ENCODE assay signal across 2 cellular contexts in the genomic region with DNA sequence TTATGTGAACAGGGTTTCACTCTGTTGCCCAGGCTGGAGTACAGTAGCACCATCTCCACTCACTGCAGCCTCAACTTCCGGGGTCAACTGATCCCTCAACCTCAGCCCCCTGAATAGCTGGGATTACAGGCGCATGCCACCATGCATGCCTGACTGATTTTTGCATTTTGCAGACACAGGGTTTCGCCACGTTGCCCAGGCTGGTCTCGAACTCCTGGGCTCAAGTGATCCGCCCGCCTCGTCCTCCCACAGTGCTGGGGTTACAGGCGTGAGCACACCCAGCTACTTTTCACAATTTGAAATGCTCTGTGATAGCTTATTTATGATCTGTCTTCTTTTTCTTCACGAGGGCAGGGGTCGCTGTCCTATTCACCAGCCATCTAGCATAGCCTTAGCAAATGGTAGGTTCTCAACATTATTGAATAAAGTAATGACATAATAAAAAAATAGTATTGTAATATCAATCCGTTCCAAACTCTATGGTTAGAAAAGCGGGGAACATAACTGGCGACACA.
TF ChIP-seq lines count a peak whose summit lies in the region.

No MANE protein-coding gene starts in this region.

TF ChIP-seq in endothelial cell of umbilical vein, 7 proteins besides CTCF, POLR2A, EP300 and RAD21 (continued from another document):
- TF ChIP-seq EZH2 (IDR thresholded peaks at IDR 0.05; ENCODE audit: borderline replicate concordance, low read depth, low read length, severe bottlenecking) (no peak), MYC (IDR thresholded peaks at IDR 0.05; ENCODE audit: low read depth, low read length) (no peak)

TF ChIP-seq in HEK293T, 16 proteins besides CTCF, POLR2A, EP300 and RAD21 (continued from another document):
- no peak for TF ChIP-seq SUZ12 (IDR thresholded peaks at IDR 0.05)
- TF ChIP-seq HDGF (IDR thresholded peaks at IDR 0.05; ENCODE audit: borderline replicate concordance) = no peak
- no peak for TF ChIP-seq ARNT (IDR thresholded peaks at IDR 0.05)
